ENCODE assay signal across 1 cellular context in genomic region chr17:45579529-45580495, GRCh38.
TF ChIP-seq lines count a peak whose summit lies in the region.

No MANE protein-coding gene starts in this region.

TF ChIP-seq in HEK293, 187 proteins besides CTCF, POLR2A, EP300 and RAD21 (continued from another document and continues in another):
- TF ChIP-seq PATZ1 (tag by site-specific recombination; IDR thresholded peaks at IDR 0.05) (peak; percentile 61), ZNF423 (tag by site-specific recombination; IDR thresholded peaks at IDR 0.05) (no peak), ZFHX2 (tag by site-specific recombination; conservative IDR thresholded peaks at IDR 0.05) (peak; percentile 96), ZNF433 (tag by site-specific recombination; IDR thresholded peaks at IDR 0.05; ENCODE audit: low read depth) (no peak), ZNF549 (tag by site-specific recombination; IDR thresholded peaks at IDR 0.05) (no peak), REST (tag by site-specific recombination; IDR thresholded peaks at IDR 0.05) (no peak), OSR2 (tag by site-specific recombination; IDR thresholded peaks at IDR 0.05) (0 out of 2 replicates have a peak, but pooled peaks have one; percentile 11), WT1 (tag by site-specific recombination; IDR thresholded peaks at IDR 0.05) (peak; percentile 67; the same call in 1 of the 2 replicates), YY2 (tag by site-specific recombination; IDR thresholded peaks at IDR 0.05) (no peak), ZNF18 (tag by site-specific recombination; IDR thresholded peaks at IDR 0.05) (peak; percentile 94), KLF7 (tag by site-specific recombination; IDR thresholded peaks at IDR 0.05; ENCODE audit: borderline replicate concordance) (no peak), GLI4 (tag by site-specific recombination; IDR thresholded peaks at IDR 0.05) (no peak), ZNF660 (tag by site-specific recombination; IDR thresholded peaks at IDR 0.05) (peak; percentile 1; the same call in 1 of the 2 replicates), ZNF704 (tag by site-specific recombination; IDR thresholded peaks at IDR 0.05) (no peak), KLF10 (tag by site-specific recombination; IDR thresholded peaks at IDR 0.05) (no peak), GLIS1 (tag by site-specific recombination; IDR thresholded peaks at IDR 0.05) (no peak), ZNF280D (tag by site-specific recombination; IDR thresholded peaks at IDR 0.05) (no peak), ZFP37 (tag by site-specific recombination; IDR thresholded peaks at IDR 0.05) (no peak; the same call in 1 of the 2 replicates), RBAK (tag by site-specific recombination; IDR thresholded peaks at IDR 0.05) (no peak), GLIS2 (tag by site-specific recombination; IDR thresholded peaks at IDR 0.05) (no peak), MZF1 (tag by site-specific recombination; IDR thresholded peaks at IDR 0.05; ENCODE audit: borderline replicate concordance) (peak; percentile 99), ZBTB49 (tag by site-specific recombination; IDR thresholded peaks at IDR 0.05; ENCODE audit: low read depth) (no peak), ZNF664 (tag by site-specific recombination; IDR thresholded peaks at IDR 0.05) (no peak), ZNF843 (tag by site-specific recombination; IDR thresholded peaks at IDR 0.05) (0 out of 2 replicates have a peak, but pooled peaks have one; percentile 22)
- TF ChIP-seq, protein P1, sequence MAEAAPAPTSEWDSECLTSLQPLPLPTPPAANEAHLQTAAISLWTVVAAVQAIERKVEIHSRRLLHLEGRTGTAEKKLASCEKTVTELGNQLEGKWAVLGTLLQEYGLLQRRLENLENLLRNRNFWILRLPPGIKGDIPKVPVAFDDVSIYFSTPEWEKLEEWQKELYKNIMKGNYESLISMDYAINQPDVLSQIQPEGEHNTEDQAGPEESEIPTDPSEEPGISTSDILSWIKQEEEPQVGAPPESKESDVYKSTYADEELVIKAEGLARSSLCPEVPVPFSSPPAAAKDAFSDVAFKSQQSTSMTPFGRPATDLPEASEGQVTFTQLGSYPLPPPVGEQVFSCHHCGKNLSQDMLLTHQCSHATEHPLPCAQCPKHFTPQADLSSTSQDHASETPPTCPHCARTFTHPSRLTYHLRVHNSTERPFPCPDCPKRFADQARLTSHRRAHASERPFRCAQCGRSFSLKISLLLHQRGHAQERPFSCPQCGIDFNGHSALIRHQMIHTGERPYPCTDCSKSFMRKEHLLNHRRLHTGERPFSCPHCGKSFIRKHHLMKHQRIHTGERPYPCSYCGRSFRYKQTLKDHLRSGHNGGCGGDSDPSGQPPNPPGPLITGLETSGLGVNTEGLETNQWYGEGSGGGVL (tag by site-specific recombination; IDR thresholded peaks at IDR 0.05): peak; percentile 90
- TF ChIP-seq, protein P2, sequence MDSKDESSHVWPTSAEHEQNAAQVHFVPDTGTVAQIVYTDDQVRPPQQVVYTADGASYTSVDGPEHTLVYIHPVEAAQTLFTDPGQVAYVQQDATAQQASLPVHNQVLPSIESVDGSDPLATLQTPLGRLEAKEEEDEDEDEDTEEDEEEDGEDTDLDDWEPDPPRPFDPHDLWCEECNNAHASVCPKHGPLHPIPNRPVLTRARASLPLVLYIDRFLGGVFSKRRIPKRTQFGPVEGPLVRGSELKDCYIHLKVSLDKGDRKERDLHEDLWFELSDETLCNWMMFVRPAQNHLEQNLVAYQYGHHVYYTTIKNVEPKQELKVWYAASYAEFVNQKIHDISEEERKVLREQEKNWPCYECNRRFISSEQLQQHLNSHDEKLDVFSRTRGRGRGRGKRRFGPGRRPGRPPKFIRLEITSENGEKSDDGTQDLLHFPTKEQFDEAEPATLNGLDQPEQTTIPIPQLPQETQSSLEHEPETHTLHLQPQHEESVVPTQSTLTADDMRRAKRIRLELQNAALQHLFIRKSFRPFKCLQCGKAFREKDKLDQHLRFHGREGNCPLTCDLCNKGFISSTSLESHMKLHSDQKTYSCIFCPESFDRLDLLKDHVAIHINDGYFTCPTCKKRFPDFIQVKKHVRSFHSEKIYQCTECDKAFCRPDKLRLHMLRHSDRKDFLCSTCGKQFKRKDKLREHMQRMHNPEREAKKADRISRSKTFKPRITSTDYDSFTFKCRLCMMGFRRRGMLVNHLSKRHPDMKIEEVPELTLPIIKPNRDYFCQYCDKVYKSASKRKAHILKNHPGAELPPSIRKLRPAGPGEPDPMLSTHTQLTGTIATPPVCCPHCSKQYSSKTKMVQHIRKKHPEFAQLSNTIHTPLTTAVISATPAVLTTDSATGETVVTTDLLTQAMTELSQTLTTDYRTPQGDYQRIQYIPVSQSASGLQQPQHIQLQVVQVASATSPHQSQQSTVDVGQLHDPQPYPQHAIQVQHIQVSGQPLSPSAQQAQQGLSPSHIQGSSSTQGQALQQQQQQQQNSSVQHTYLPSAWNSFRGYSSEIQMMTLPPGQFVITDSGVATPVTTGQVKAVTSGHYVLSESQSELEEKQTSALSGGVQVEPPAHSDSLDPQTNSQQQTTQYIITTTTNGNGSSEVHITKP (tag by site-specific recombination; IDR thresholded peaks at IDR 0.05): peak; percentile 83
- TF ChIP-seq, protein P3, sequence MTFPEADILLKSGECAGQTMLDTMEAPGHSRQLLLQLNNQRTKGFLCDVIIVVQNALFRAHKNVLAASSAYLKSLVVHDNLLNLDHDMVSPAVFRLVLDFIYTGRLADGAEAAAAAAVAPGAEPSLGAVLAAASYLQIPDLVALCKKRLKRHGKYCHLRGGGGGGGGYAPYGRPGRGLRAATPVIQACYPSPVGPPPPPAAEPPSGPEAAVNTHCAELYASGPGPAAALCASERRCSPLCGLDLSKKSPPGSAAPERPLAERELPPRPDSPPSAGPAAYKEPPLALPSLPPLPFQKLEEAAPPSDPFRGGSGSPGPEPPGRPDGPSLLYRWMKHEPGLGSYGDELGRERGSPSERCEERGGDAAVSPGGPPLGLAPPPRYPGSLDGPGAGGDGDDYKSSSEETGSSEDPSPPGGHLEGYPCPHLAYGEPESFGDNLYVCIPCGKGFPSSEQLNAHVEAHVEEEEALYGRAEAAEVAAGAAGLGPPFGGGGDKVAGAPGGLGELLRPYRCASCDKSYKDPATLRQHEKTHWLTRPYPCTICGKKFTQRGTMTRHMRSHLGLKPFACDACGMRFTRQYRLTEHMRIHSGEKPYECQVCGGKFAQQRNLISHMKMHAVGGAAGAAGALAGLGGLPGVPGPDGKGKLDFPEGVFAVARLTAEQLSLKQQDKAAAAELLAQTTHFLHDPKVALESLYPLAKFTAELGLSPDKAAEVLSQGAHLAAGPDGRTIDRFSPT (tag by site-specific recombination; IDR thresholded peaks at IDR 0.05): peak; percentile 81
- TF ChIP-seq, protein P4, sequence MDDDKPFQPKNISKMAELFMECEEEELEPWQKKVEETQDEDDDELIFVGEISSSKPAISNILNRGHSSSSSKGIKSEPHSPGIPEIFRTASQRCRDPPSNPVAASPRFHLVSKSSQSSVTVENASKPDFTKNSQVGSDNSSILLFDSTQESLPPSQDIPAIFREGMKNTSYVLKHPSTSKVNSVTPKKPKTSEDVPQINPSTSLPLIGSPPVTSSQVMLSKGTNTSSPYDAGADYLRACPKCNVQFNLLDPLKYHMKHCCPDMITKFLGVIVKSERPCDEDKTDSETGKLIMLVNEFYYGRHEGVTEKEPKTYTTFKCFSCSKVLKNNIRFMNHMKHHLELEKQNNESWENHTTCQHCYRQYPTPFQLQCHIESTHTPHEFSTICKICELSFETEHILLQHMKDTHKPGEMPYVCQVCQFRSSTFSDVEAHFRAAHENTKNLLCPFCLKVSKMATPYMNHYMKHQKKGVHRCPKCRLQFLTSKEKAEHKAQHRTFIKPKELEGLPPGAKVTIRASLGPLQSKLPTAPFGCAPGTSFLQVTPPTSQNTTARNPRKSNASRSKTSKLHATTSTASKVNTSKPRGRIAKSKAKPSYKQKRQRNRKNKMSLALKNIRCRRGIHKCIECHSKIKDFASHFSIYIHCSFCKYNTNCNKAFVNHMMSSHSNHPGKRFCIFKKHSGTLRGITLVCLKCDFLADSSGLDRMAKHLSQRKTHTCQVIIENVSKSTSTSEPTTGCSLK (tag by site-specific recombination; IDR thresholded peaks at IDR 0.05): no peak
